In genomic region chr4:38162240-38162784, GRCh38 we compare ENCODE assay signal across 10 cellular contexts.
DNase-seq lines count a peak whose midpoint lies in the region; ATAC-seq and TF ChIP-seq lines count a peak whose summit lies in the region.
"Had no signal": no experiment of that assay in that cellular context is flagged by ENCODE, and none has a peak within 500 bp of the region (broad histone marks: within the 10 kb centered on the region; RNA-seq: fewer than 3 reads in every experiment).

No MANE protein-coding gene starts in this region.

- H3K9me3 ChIP-seq in CD4-positive, CD25-positive, alpha-beta regulatory T cell (ENCODE audit: control insufficient read depth in 2 of 2, low read length in 2 of 2): no peaks in the 10 kb centered on the region
- H3K9me3 ChIP-seq in breast epithelium: no peaks in the 10 kb centered on the region
- H3K9me3 ChIP-seq: thoracic aorta had no signal

- H3K4me3 Mint-ChIP-seq in CD4-positive, CD25-positive, alpha-beta regulatory T cell: no peak overlapping the region

- H3K4me3 ChIP-seq in CD4-positive, CD25-positive, alpha-beta regulatory T cell (ENCODE audit: low read depth, low read length): no peak overlapping the region
- H3K4me3 ChIP-seq in breast epithelium: no peak overlapping the region
- H3K4me3 ChIP-seq: thoracic aorta had no signal

- H3K36me3 Mint-ChIP-seq in CD4-positive, CD25-positive, alpha-beta regulatory T cell: no peaks in the 10 kb centered on the region

- no peaks in the 10 kb centered on the region for H3K27me3 Mint-ChIP-seq in CD4-positive, CD25-positive, alpha-beta regulatory T cell

- no peaks in the 10 kb centered on the region for H3K27me3 ChIP-seq in CD4-positive, CD25-positive, alpha-beta regulatory T cell (ENCODE audit: control insufficient read depth, insufficient read depth, low read length)
- no peaks in the 10 kb centered on the region for H3K27me3 ChIP-seq in breast epithelium

- TF ChIP-seq CTCF in breast epithelium (IDR thresholded peaks at IDR 0.05): no peak

- H3K27ac ChIP-seq in CD4-positive, CD25-positive, alpha-beta regulatory T cell (ENCODE audit: insufficient read depth, low read length, poor library complexity, severe bottlenecking): no peak overlapping the region
- H3K27ac ChIP-seq in breast epithelium: peak overlapping the region; percentile 27 to 80
- H3K27ac ChIP-seq: thoracic aorta had no signal

- H3K4me1 ChIP-seq in CD4-positive, CD25-positive, alpha-beta regulatory T cell (ENCODE audit: control insufficient read depth, insufficient read depth, low read length, poor library complexity, severe bottlenecking): peaks cover 15% of the 10 kb centered on the region
- H3K4me1 ChIP-seq in breast epithelium: no peaks in the 10 kb centered on the region

- H3K4me1 Mint-ChIP-seq in CD4-positive, CD25-positive, alpha-beta regulatory T cell: peaks cover 17 to 44% (median 31%) of the 10 kb centered on the region in 4 donors

- TF ChIP-seq POLR2A in breast epithelium (IDR thresholded peaks at IDR 0.05): no peak

- no peak for DNase-seq in CD4-positive, CD25-positive, alpha-beta regulatory T cell
- peak; percentile 91 for DNase-seq in LHCN-M2 (ENCODE audit: low read depth)
- DNase-seq in breast epithelium (ENCODE audit: low spot score in 2 of 2): no peak
- peak; percentile 35 for DNase-seq in mesenteric fat pad (ENCODE audit: low spot score)
- no peak for DNase-seq in GF-D8 (lab: John Stamatoyannopoulos, UW)
- DNase-seq in dedifferentiated amniotic fluid mesenchymal stem cell (ENCODE audit: extremely low spot score): no peak
- no peak for DNase-seq in stimulated activated CD4-positive, alpha-beta T cell treated with anti-CD3 and anti-CD28 coated beads, Interleukin-4, amount 100 ng/mL, for 1 hour
- no peak for DNase-seq in NCI-H345 treated with DMSO at 0.1 percent for 48 hours (lab: John Stamatoyannopoulos, UW; ENCODE audit: unreplicated experiment)
- DNase-seq: amygdala had no signal

- intact Hi-C loops in breast epithelium (cut with DNase I; ENCODE audit: low total_unique reads): no loop called here

- no peak for ATAC-seq in CD4-positive, CD25-positive, alpha-beta regulatory T cell (ENCODE audit: low read depth in 2 of 2)

- H3K27ac Mint-ChIP-seq in CD4-positive, CD25-positive, alpha-beta regulatory T cell: peak overlapping the region; percentile 18 to 70 (median 66)

- H3K36me3 ChIP-seq in CD4-positive, CD25-positive, alpha-beta regulatory T cell (ENCODE audit: control insufficient read depth, insufficient read depth, low read length): no peaks in the 10 kb centered on the region
- no peaks in the 10 kb centered on the region for H3K36me3 ChIP-seq in breast epithelium
- H3K36me3 ChIP-seq: thoracic aorta had no signal

- H3K9me3 Mint-ChIP-seq in CD4-positive, CD25-positive, alpha-beta regulatory T cell: peaks cover 0 to 6% (median 2%) of the 10 kb centered on the region in 7 donors

Comparison
In these comparisons a context has a peak if more than half of its experiments do, and no peak if none do; other contexts are left out.
1. DNase-seq: peak in LHCN-M2 (single experiment) and mesenteric fat pad (single experiment); none in CD4-positive, CD25-positive, alpha-beta regulatory T cell (0 of 3), breast epithelium (0 of 2), GF-D8 (single experiment), dedifferentiated amniotic fluid mesenchymal stem cell (single experiment), stimulated activated CD4-positive, alpha-beta T cell treated with anti-CD3 and anti-CD28 coated beads, Interleukin-4, amount 100 ng/mL, for 1 hour (single experiment) and NCI-H345 treated with DMSO at 0.1 percent for 48 hours (single experiment).